Comparison of ENCODE assay signal across 21 cellular contexts in genomic region chr11:20497124-20497792, GRCh38.
"Had no signal": no experiment of that assay in that cellular context is flagged by ENCODE, and none has a peak within 500 bp of the region (broad histone marks: within the 10 kb centered on the region; RNA-seq: fewer than 3 reads in every experiment).

No MANE protein-coding gene starts in this region.

- H3K27me3 ChIP-seq: esophagus squamous epithelium, foreskin keratinocyte, pancreas, right lobe of liver, suprapubic skin, thyroid gland had no signal

- H3K27ac Mint-ChIP-seq: natural killer cell treated with Interleukin-12 subunit alpha and Interleukin-12 subunit beta and Interleukin-15 and Interleukin-18, amount 100 ng/mL, for 72 hours; stimulated activated effector memory CD8-positive, alpha-beta T cell treated with anti-CD3 and anti-CD28 coated beads, Interleukin-12 subunit alpha, Interleukin-12 subunit beta, amount 100 ng/mL, for 72 hours; type B pancreatic cell had no signal

- ATAC-seq: effector memory CD8-positive, alpha-beta T cell; foreskin keratinocyte; left colon; left ventricle myocardium superior; natural killer cell treated with Interleukin-12 subunit alpha and Interleukin-12 subunit beta and Interleukin-15 and Interleukin-18, amount 100 ng/mL, for 72 hours; pancreas; psoas muscle; right lobe of liver; stimulated activated effector memory CD8-positive, alpha-beta T cell treated with anti-CD3 and anti-CD28 coated beads, Interleukin-12 subunit alpha, Interleukin-12 subunit beta, amount 100 ng/mL, for 72 hours; stimulated activated naive CD8-positive, alpha-beta T cell treated with anti-CD3 and anti-CD28 coated beads, Interleukin-15, Interleukin-2, amounts not matched to agents 100 U/mL and 50 U/mL, for 24 hours had no signal

- H3K27me3 Mint-ChIP-seq: effector memory CD8-positive, alpha-beta T cell; natural killer cell treated with Interleukin-12 subunit alpha and Interleukin-12 subunit beta and Interleukin-15 and Interleukin-18, amount 100 ng/mL, for 72 hours; type B pancreatic cell had no signal

- H3K4me1 Mint-ChIP-seq: stimulated activated effector memory CD8-positive, alpha-beta T cell treated with anti-CD3 and anti-CD28 coated beads, Interleukin-12 subunit alpha, Interleukin-12 subunit beta, amount 100 ng/mL, for 72 hours had no signal

- H3K9me3 ChIP-seq: esophagus squamous epithelium, pancreas, psoas muscle, right lobe of liver, suprapubic skin, thyroid gland had no signal

- H3K4me1 ChIP-seq: esophagus squamous epithelium, foreskin keratinocyte, psoas muscle, suprapubic skin, thyroid gland had no signal

- H3K27ac ChIP-seq: esophagus squamous epithelium, foreskin keratinocyte, pancreas, psoas muscle, right lobe of liver, suprapubic skin, thyroid gland had no signal

- DNase-seq: effector memory CD8-positive, alpha-beta T cell; esophagus squamous epithelium; foreskin keratinocyte; left colon; left ventricle myocardium superior; mesenchymal stem cell; midbrain; occipital lobe; pancreas; psoas muscle; retina; right lobe of liver; stimulated activated CD4-positive, alpha-beta T cell treated with anti-CD3 and anti-CD28 coated beads, Interleukin-4, amount 100 ng/mL, for 1 hour; stimulated activated CD8-positive, alpha-beta memory T cell treated with anti-CD3 and anti-CD28 coated beads, Interleukin-4, amount 100 ng/mL, for 48 hours; stimulated activated naive CD8-positive, alpha-beta T cell treated with anti-CD3 and anti-CD28 coated beads, Interleukin-15, Interleukin-2, amounts not matched to agents 100 U/mL and 50 U/mL, for 24 hours; thyroid gland had no signal

- H3K4me3 ChIP-seq: esophagus squamous epithelium, lung, pancreas, psoas muscle, right lobe of liver, suprapubic skin, thyroid gland had no signal

- H3K4me3 Mint-ChIP-seq: effector memory CD8-positive, alpha-beta T cell; natural killer cell treated with Interleukin-12 subunit alpha and Interleukin-12 subunit beta and Interleukin-15 and Interleukin-18, amount 100 ng/mL, for 72 hours; stimulated activated effector memory CD8-positive, alpha-beta T cell treated with anti-CD3 and anti-CD28 coated beads, Interleukin-12 subunit alpha, Interleukin-12 subunit beta, amount 100 ng/mL, for 72 hours; type B pancreatic cell had no signal

- H3K36me3 ChIP-seq: right lobe of liver had no signal

- H3K9me3 Mint-ChIP-seq: effector memory CD8-positive, alpha-beta T cell; natural killer cell treated with Interleukin-12 subunit alpha and Interleukin-12 subunit beta and Interleukin-15 and Interleukin-18, amount 100 ng/mL, for 72 hours; stimulated activated effector memory CD8-positive, alpha-beta T cell treated with anti-CD3 and anti-CD28 coated beads, Interleukin-12 subunit alpha, Interleukin-12 subunit beta, amount 100 ng/mL, for 72 hours; type B pancreatic cell had no signal
